In the genomic region with DNA sequence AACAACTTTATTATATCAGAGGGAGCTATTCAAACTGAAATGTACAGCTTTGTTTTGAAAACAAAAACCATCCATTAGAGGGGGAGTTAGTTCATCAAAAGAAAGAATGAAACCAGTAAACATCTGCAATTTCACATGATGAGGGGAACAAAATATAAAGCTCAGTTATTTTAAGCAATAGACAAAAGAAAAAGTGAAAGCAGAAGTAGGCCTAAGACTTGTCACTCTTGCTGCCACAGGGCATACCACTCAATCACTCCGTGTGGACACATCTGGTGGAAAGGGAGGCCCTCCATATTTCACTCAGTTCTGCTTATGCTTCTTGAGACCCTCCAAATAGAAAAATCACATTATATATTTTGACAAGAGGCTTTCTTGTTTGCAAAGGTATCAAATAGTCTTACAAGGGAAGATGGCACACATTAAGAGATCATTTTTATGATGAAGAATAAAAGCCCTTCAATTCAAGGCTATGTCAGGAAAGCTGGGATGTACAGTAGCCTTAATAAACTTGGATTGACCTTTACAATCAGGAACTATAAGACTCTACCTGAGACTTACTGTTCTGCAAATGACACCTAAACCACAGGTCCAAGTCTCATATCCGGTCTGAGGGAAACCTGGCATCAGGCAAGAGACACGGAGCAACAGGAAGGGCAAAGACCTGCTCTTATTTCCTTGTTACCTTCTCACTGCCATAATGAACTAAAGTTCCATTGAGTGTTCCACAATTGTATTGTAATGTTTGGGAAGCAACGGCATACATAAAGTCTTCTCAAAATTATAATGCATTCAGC, we compare ENCODE assay signal across 8 cellular contexts.
DNase-seq lines count a peak whose midpoint lies in the region; ATAC-seq and TF ChIP-seq lines count a peak whose summit lies in the region.

No MANE protein-coding gene starts in this region.

- no peaks in the 10 kb centered on the region for H3K36me3 ChIP-seq in psoas muscle (ENCODE audit: insufficient read depth in 1 of 2, low read depth in 1 of 2)

- H3K9me3 ChIP-seq in psoas muscle: no peaks in the 10 kb centered on the region

- intact Hi-C loops in psoas muscle (cut with DNase I): no loop called here

- H3K4me3 Mint-ChIP-seq in central memory CD8-positive, alpha-beta T cell: no peak overlapping the region
- H3K4me3 Mint-ChIP-seq in chondrocyte (ENCODE audit: unreplicated experiment): no peak overlapping the region

- peaks cover 7% of the 10 kb centered on the region for H3K4me1 ChIP-seq in psoas muscle

- no peaks in the 10 kb centered on the region for H3K27me3 ChIP-seq in psoas muscle (ENCODE audit: insufficient read depth in 3 of 3, low read length in 2 of 3)

- WGBS in psoas muscle, 3 donors: 66 to 73% (median 72%) methylated on average over 4 of the region's 4 CpGs

- H3K27ac ChIP-seq in psoas muscle: no peak overlapping the region

- H3K36me3 Mint-ChIP-seq in central memory CD8-positive, alpha-beta T cell (ENCODE audit: insufficient read depth): no peaks in the 10 kb centered on the region
- no peaks in the 10 kb centered on the region for H3K36me3 Mint-ChIP-seq in chondrocyte (ENCODE audit: low read depth)

- ATAC-seq in GM18502 (IDR thresholded peaks at IDR 0.05; ENCODE audit: poor library complexity, unreplicated experiment) (peak; percentile 95), GM21423 (IDR thresholded peaks at IDR 0.05; ENCODE audit: unreplicated experiment) (peak; percentile 92), HG03432 (IDR thresholded peaks at IDR 0.05; ENCODE audit: unreplicated experiment) (peak; percentile 96), psoas muscle (no peak)
- ATAC-seq in central memory CD8-positive, alpha-beta T cell (replicated peaks; ENCODE audit: extremely low read depth, poor library complexity, severe bottlenecking): no peak

- H3K4me1 Mint-ChIP-seq in central memory CD8-positive, alpha-beta T cell: peaks cover 23% of the 10 kb centered on the region
- H3K4me1 Mint-ChIP-seq in chondrocyte (ENCODE audit: low read depth): peaks cover 24% of the 10 kb centered on the region

- TF ChIP-seq CTCF in chondrocyte (IDR thresholded peaks at IDR 0.05) (no peak), psoas muscle (IDR thresholded peaks at IDR 0.05) (no peak)

- H3K27me3 Mint-ChIP-seq in central memory CD8-positive, alpha-beta T cell: peaks cover 2% of the 10 kb centered on the region
- no peaks in the 10 kb centered on the region for H3K27me3 Mint-ChIP-seq in chondrocyte (ENCODE audit: low read depth)

- H3K27ac Mint-ChIP-seq in central memory CD8-positive, alpha-beta T cell (ENCODE audit: low read depth): peak overlapping the region; percentile 24
- H3K27ac Mint-ChIP-seq in chondrocyte (ENCODE audit: unreplicated experiment): no peak overlapping the region

- no peak for DNase-seq in central memory CD8-positive, alpha-beta T cell (ENCODE audit: low spot score in 2 of 2)
- DNase-seq in chondrocyte (ENCODE audit: low spot score) (no peak), psoas muscle (no peak), NCI-H748 (lab: John Stamatoyannopoulos, UW; ENCODE audit: unreplicated experiment) (no peak)
- DNase-seq in activated CD4-positive, CD25-positive, alpha-beta regulatory T cell treated with anti-CD3 and anti-CD28 coated beads, Interleukin-2, amount 50 U/mL, for 72 hours: no peak

- H3K9me3 Mint-ChIP-seq in central memory CD8-positive, alpha-beta T cell: no peaks in the 10 kb centered on the region
- no peaks in the 10 kb centered on the region for H3K9me3 Mint-ChIP-seq in chondrocyte (ENCODE audit: low read depth)

- no peak overlapping the region for H3K4me3 ChIP-seq in psoas muscle

Comparison
In these comparisons a context has a peak if more than half of its experiments do, and no peak if none do; other contexts are left out.
1. ATAC-seq: peak in GM18502 (single experiment), GM21423 (single experiment) and HG03432 (single experiment); none in central memory CD8-positive, alpha-beta T cell (single experiment) and psoas muscle (0 of 4).